ENCODE assay signal across 27 cellular contexts in genomic region chr12:124577374-124577773, GRCh38.
"Had no signal": no experiment of that assay in that cellular context is flagged by ENCODE, and none has a peak within 500 bp of the region (broad histone marks: within the 10 kb centered on the region; RNA-seq: fewer than 3 reads in every experiment).

No MANE protein-coding gene starts in this region.

- H3K4me1 ChIP-seq: colonic mucosa, gastrocnemius medialis, psoas muscle had no signal

- H3K27ac ChIP-seq: colonic mucosa, epithelial cell of prostate, gastrocnemius medialis, neural progenitor cell, psoas muscle, sigmoid colon, stomach, thyroid gland, upper lobe of left lung had no signal

- H3K36me3 Mint-ChIP-seq: natural killer cell treated with Interleukin-12 subunit alpha and Interleukin-12 subunit beta and Interleukin-15 and Interleukin-18, amount 100 ng/mL, for 72 hours; neural progenitor cell; stimulated activated effector memory CD8-positive, alpha-beta T cell treated with anti-CD3 and anti-CD28 coated beads, Interleukin-12 subunit alpha, Interleukin-12 subunit beta, amount 100 ng/mL, for 72 hours had no signal

- H3K4me1 Mint-ChIP-seq: naive B cell; stimulated activated effector memory CD8-positive, alpha-beta T cell treated with anti-CD3 and anti-CD28 coated beads, Interleukin-12 subunit alpha, Interleukin-12 subunit beta, amount 100 ng/mL, for 72 hours had no signal

- H3K4me3 ChIP-seq: colonic mucosa, gastrocnemius medialis, lung, mucosa of descending colon, neural progenitor cell, psoas muscle, sigmoid colon, stomach, thyroid gland, upper lobe of left lung had no signal

- H3K4me2 ChIP-seq: neural progenitor cell had no signal

- H3K36me3 ChIP-seq: colonic mucosa, gastrocnemius medialis, neural progenitor cell, sigmoid colon, stomach, thyroid gland, upper lobe of left lung had no signal

- H3K4me3 Mint-ChIP-seq: dendritic cell treated with granulocyte-macrophage colony-stimulating factor and Interleukin-4, amounts not matched to agents 40 ng/mL and 50 ng/mL, for 4 days; endodermal cell; mesothelial cell of epicardium; naive B cell; natural killer cell treated with Interleukin-12 subunit alpha and Interleukin-12 subunit beta and Interleukin-15 and Interleukin-18, amount 100 ng/mL, for 72 hours; neural progenitor cell; stimulated activated effector memory CD8-positive, alpha-beta T cell treated with anti-CD3 and anti-CD28 coated beads, Interleukin-12 subunit alpha, Interleukin-12 subunit beta, amount 100 ng/mL, for 72 hours had no signal

- H3K27me3 ChIP-seq: colonic mucosa, gastrocnemius medialis, neural progenitor cell, sigmoid colon, stomach, thyroid gland, upper lobe of left lung had no signal

- H3K27ac Mint-ChIP-seq: dendritic cell treated with granulocyte-macrophage colony-stimulating factor and Interleukin-4, amounts not matched to agents 40 ng/mL and 50 ng/mL, for 4 days; endodermal cell; mesothelial cell of epicardium; natural killer cell treated with Interleukin-12 subunit alpha and Interleukin-12 subunit beta and Interleukin-15 and Interleukin-18, amount 100 ng/mL, for 72 hours; stimulated activated effector memory CD8-positive, alpha-beta T cell treated with anti-CD3 and anti-CD28 coated beads, Interleukin-12 subunit alpha, Interleukin-12 subunit beta, amount 100 ng/mL, for 72 hours had no signal

- DNase-seq: colonic mucosa; effector CD8-positive, alpha-beta T cell; endodermal cell; foreskin fibroblast; gastrocnemius medialis; head of caudate nucleus; mesenchymal stem cell; mucosa of descending colon; naive B cell; nucleus accumbens; psoas muscle; right cardiac atrium; sigmoid colon; stimulated activated CD4-positive, alpha-beta T cell treated with anti-CD3 and anti-CD28 coated beads, Interleukin-2, amount 100 ng/mL, for 24 hours; stimulated activated CD4-positive, alpha-beta T cell treated with anti-CD3 and anti-CD28 coated beads, Interleukin-4, amount 100 ng/mL, for 24 hours; stimulated activated naive CD4-positive, alpha-beta T cell treated with Interleukin-2 at 50 U/mL for 16 hours; stomach; thyroid gland had no signal

- H3K9me3 ChIP-seq: colonic mucosa, gastrocnemius medialis, psoas muscle, thyroid gland had no signal

- H2AFZ ChIP-seq: neural progenitor cell had no signal

- ATAC-seq: gastrocnemius medialis; left lobe of liver; mucosa of descending colon; natural killer cell treated with Interleukin-12 subunit alpha and Interleukin-12 subunit beta and Interleukin-15 and Interleukin-18, amount 100 ng/mL, for 72 hours; psoas muscle; right cardiac atrium; stimulated activated effector memory CD8-positive, alpha-beta T cell treated with anti-CD3 and anti-CD28 coated beads, Interleukin-12 subunit alpha, Interleukin-12 subunit beta, amount 100 ng/mL, for 72 hours had no signal

- H3K9ac ChIP-seq: neural progenitor cell had no signal
